In the genomic region with DNA sequence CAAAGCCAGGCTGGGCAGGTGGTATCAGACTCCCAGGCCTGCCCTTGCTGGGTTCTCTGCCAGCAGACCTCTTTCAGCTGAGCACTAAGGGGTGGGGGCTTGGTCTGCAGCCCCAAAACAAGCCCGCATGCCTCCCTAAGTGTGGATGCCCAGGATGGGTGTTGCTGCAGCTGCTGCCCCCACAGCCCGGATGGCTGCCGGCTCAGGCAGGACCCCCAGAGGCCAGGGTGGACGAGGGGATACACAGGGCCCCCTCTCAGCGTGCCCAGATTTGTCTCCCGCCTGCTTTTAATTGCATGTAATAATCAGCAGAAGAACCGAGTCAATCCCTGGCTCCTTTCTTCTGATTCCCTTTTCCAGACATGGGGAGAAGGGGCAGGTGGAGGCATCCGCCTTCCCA, we compare ENCODE assay signal across 23 cellular contexts.
"Had no signal": no experiment of that assay in that cellular context is flagged by ENCODE, and none has a peak within 500 bp of the region (broad histone marks: within the 10 kb centered on the region; RNA-seq: fewer than 3 reads in every experiment).

No MANE protein-coding gene starts in this region.

- H3K27ac ChIP-seq: SK-N-MC, VCaP had no signal

- H3K36me3 ChIP-seq: MG63 had no signal

- H3K27me3 ChIP-seq: MG63 had no signal

- DNase-seq: activated CD4-positive, alpha-beta memory T cell treated with anti-CD3 and anti-CD28 coated beads, Interleukin-2, amount 10 ng/mL, durations not matched to agents 7 days and 5 days; activated CD4-positive, alpha-beta T cell treated with anti-CD3 and anti-CD28 coated beads for 36 hours; activated CD4-positive, alpha-beta T cell treated with anti-CD3 and anti-CD28 coated beads, Interleukin-2, amount 50 U/mL, for 1 hour; activated CD4-positive, CD25-positive, alpha-beta regulatory T cell; activated gamma-delta T cell; activated naive CD4-positive, alpha-beta T cell treated with anti-CD3 and anti-CD28 coated beads for 36 hours; activated T-cell treated with anti-CD3 and anti-CD28 coated beads for 4 hours; activated T-cell treated with anti-CD3 and anti-CD28 coated beads, Interleukin-2, amount 50 U/mL, for 48 hours; amygdala; MG63; MV-4-11; NCI-H1092 treated with DMSO at 0.1 percent for 48 hours; NCI-H1417 treated with DMSO at 0.1 percent for 48 hours; NCI-H1694 treated with DMSO at 0.1 percent for 48 hours; NCI-H2029 treated with DMSO at 0.1 percent for 48 hours; NCI-H2227 treated with DMSO at 0.1 percent for 48 hours; NCI-H446 treated with DMSO at 0.1 percent for 48 hours; NCI-H524 treated with DMSO at 0.1 percent for 48 hours; NCI-H774; PC-3; T-cell had no signal

- H3K9me3 ChIP-seq: MG63 had no signal

- H3K4me3 ChIP-seq: MG63, SK-N-MC had no signal
